In genomic region chrX:119871599-119872395, GRCh38 we compare ENCODE assay signal across 8 cellular contexts. TPM values are rescaled to one million over a fixed set of nuclear protein-coding genes. Genes with fewer than 3 reads are reported as not detected.
DNase-seq lines count a peak whose midpoint lies in the region; ATAC-seq and TF ChIP-seq lines count a peak whose summit lies in the region.

TSS of gene NDUFA1 (plus strand) at chrX:119871832. CDS start at chrX:119871912, 80 bp downstream.
TSS of gene RNF113A (minus strand) at chrX:119871733. CDS start at chrX:119871613, 120 bp downstream.

- peak within 1 kb of the TSS; percentile 54 for H2AFZ ChIP-seq in hepatocyte

- H3K9me2 ChIP-seq in hepatocyte (replicated peaks; ENCODE audit: insufficient read depth), result no peaks in the 10 kb centered on the region

- peak within 1 kb of the TSS; percentile 63 for H3K4me3 ChIP-seq in hepatocyte
- H3K4me3 ChIP-seq in retinal pigment epithelial cell (ENCODE audit: low read length), result peak within 1 kb of the TSS; percentile 73

- no peaks in the 10 kb centered on the region for H3K9me3 ChIP-seq in hepatocyte (ENCODE audit: low read depth)

- peak within 1 kb of the TSS; percentile 97 for H3K27ac ChIP-seq in hepatocyte

- no peaks in the 10 kb centered on the region for H3K27me3 ChIP-seq in hepatocyte

- peaks cover 5% of the 10 kb centered on the region for H3K4me1 ChIP-seq in hepatocyte (ENCODE audit: insufficient read depth)

- ATAC-seq in GM18508 (IDR thresholded peaks at IDR 0.05; ENCODE audit: insufficient read depth, unreplicated experiment), result peak; percentile 75
- ATAC-seq in HG02973 (IDR thresholded peaks at IDR 0.05; ENCODE audit: unreplicated experiment), result peak; percentile 87

- TF ChIP-seq CTCF in hepatocyte (IDR thresholded peaks at IDR 0.05; ENCODE audit: poor library complexity), result no peak
- no peak for TF ChIP-seq CTCF in retinal pigment epithelial cell (conservative IDR thresholded peaks at IDR 0.05; ENCODE audit: low read depth, low read length)

- peaks cover 34% of the 10 kb centered on the region for H3K79me2 ChIP-seq in hepatocyte

- peak within 1 kb of the TSS; percentile 73 for H3K4me2 ChIP-seq in hepatocyte

- WGBS in hepatocyte (ENCODE audit: low lambda C conversion rate, missing lambda C conversion rate), result 40% methylated on average over 60 of the region's 62 CpGs

- no peaks in the 10 kb centered on the region for H4K20me1 ChIP-seq in hepatocyte (ENCODE audit: insufficient read depth, poor library complexity, severe bottlenecking)

- H3K36me3 ChIP-seq in hepatocyte (replicated peaks; ENCODE audit: insufficient read depth, low read depth), result no peaks in the 10 kb centered on the region

- peak; percentile 94 to 97 for DNase-seq in NCI-H2081 (lab: John Stamatoyannopoulos, UW)
- DNase-seq in T1000 (lab: John Stamatoyannopoulos, UW), result peak; percentile 20
- DNase-seq in astrocyte of the hippocampus (ENCODE audit: low read depth, low spot score), result peak; percentile 84
- DNase-seq in hepatocyte (ENCODE audit: low spot score), result peak; percentile 91
- peak; percentile 27 for DNase-seq in retinal pigment epithelial cell (ENCODE audit: low read depth)
- DNase-seq in OCI-M2 (lab: John Stamatoyannopoulos, UW; ENCODE audit: unreplicated experiment), result no peak

RNA-seq across cellular contexts. Expression of gene NDUFA1, which starts in this region (rescaled TPM):
- 68.3 and 84.4 TPM in 2 replicates for total RNA-seq in hepatocyte
- 321 and 324 TPM in 2 replicates for polyA plus RNA-seq in hepatocyte

RNA-seq across cellular contexts. Expression of gene RNF113A, which starts in this region (rescaled TPM):
- total RNA-seq in hepatocyte, result 19.7 and 25.8 TPM in 2 replicates
- polyA plus RNA-seq in hepatocyte, result 14.1 and 19.7 TPM in 2 replicates
